9 cellular contexts compared by ENCODE assay signal in genomic region chr11:110130642-110131238, GRCh38.
DNase-seq lines count a peak whose midpoint lies in the region; ATAC-seq and TF ChIP-seq lines count a peak whose summit lies in the region.
"Had no signal": no experiment of that assay in that cellular context is flagged by ENCODE, and none has a peak within 500 bp of the region (broad histone marks: within the 10 kb centered on the region; RNA-seq: fewer than 3 reads in every experiment).

No MANE protein-coding gene starts in this region.

- ATAC-seq in GM19395 (IDR thresholded peaks at IDR 0.05; ENCODE audit: unreplicated experiment): no peak

- TF ChIP-seq CTCF in astrocyte of the cerebellum (IDR thresholded peaks at IDR 0.05; ENCODE audit: low read depth, low read length, missing control alignments): no peak

- peak; percentile 98 for DNase-seq in DMS153 (lab: John Stamatoyannopoulos, UW)
- DNase-seq in NCI-H2107 (lab: John Stamatoyannopoulos, UW): peak; percentile 78
- peak; percentile 23 for DNase-seq in astrocyte of the cerebellum (ENCODE audit: low read depth)
- DNase-seq in medulla oblongata (ENCODE audit: extremely low spot score): peak; percentile 42
- no peak for DNase-seq in CD1c-positive myeloid dendritic cell (ENCODE audit: extremely low spot score)
- no peak for DNase-seq in activated T-cell treated with anti-CD3 and anti-CD28 coated beads, Interleukin-2, amount 50 U/mL, for 1 hour
- DNase-seq in activated T-cell treated with anti-CD3 and anti-CD28 coated beads for 4 hours: no peak

- no peak overlapping the region for H3K4me3 ChIP-seq in astrocyte of the cerebellum (ENCODE audit: low read depth, low read length)
- H3K4me3 ChIP-seq: esophagus muscularis mucosa had no signal

- in situ Hi-C loops in astrocyte of the cerebellum (cut with HindIII; ENCODE audit: low sequenced_read_pairs): no loop called here

Comparison
In these comparisons a context has a peak if more than half of its experiments do, and no peak if none do; other contexts are left out.
1. DNase-seq: peak in DMS153 (single experiment), NCI-H2107 (single experiment), astrocyte of the cerebellum (single experiment) and medulla oblongata (single experiment); none in CD1c-positive myeloid dendritic cell (single experiment), activated T-cell treated with anti-CD3 and anti-CD28 coated beads, Interleukin-2, amount 50 U/mL, for 1 hour (single experiment) and activated T-cell treated with anti-CD3 and anti-CD28 coated beads for 4 hours (single experiment).